Comparison of ENCODE assay signal across 15 cellular contexts in genomic region chr15:48469271-48469670, GRCh38.
DNase-seq lines count a peak whose midpoint lies in the region; ATAC-seq and TF ChIP-seq lines count a peak whose summit lies in the region.
"Had no signal": no experiment of that assay in that cellular context is flagged by ENCODE, and none has a peak within 500 bp of the region (broad histone marks: within the 10 kb centered on the region; RNA-seq: fewer than 3 reads in every experiment).

No MANE protein-coding gene starts in this region.

- 89% methylated on average over 3 of the region's 6 CpGs for WGBS in mesenchymal stem cell
- WGBS in tibial nerve, 2 donors: 59 to 75% methylated on average over 6 of the region's 6 CpGs

- no peak overlapping the region for H2BK15ac ChIP-seq in mesenchymal stem cell (ENCODE audit: low read depth, poor library complexity, severe bottlenecking)

- H3K23ac ChIP-seq in mesenchymal stem cell (ENCODE audit: low read length in 2 of 2): no peak overlapping the region

- no peak overlapping the region for H3K18ac ChIP-seq in mesenchymal stem cell (ENCODE audit: low read depth in 1 of 2, low read length in 2 of 2)

- H3K9ac ChIP-seq in mesenchymal stem cell (ENCODE audit: low read length): no peak overlapping the region

- DNase-seq in SJSA1 (ENCODE audit: low read depth in 1 of 2, low spot score in 2 of 2): peak; percentile 48 to 62
- no peak for DNase-seq in endothelial cell (ENCODE audit: low spot score)
- DNase-seq in mesenchymal stem cell: peak; percentile 20
- DNase-seq in tibial nerve (ENCODE audit: low spot score in 2 of 2): no peak
- no peak for DNase-seq in naive thymus-derived CD4-positive, alpha-beta T cell
- no peak for DNase-seq in H7
- no peak for DNase-seq in NCI-H2196 (lab: John Stamatoyannopoulos, UW; ENCODE audit: unreplicated experiment)
- DNase-seq: CD8-positive, alpha-beta memory T cell; H9; NCI-H1417; NCI-H2029; NCI-H2171 treated with DMSO at 0.1 percent for 48 hours; NCI-H510A treated with DMSO at 0.1 percent for 48 hours; Peyer's patch; Right ventricle myocardium superior had no signal

- H2AK5ac ChIP-seq in mesenchymal stem cell (ENCODE audit: low read length, severe bottlenecking): no peak overlapping the region

- no peak overlapping the region for H3K4ac ChIP-seq in mesenchymal stem cell (ENCODE audit: low read depth in 1 of 2, low read length in 2 of 2)

- H3K27ac ChIP-seq in SJSA1: peak overlapping the region; percentile 62
- peak overlapping the region; percentile 60 for H3K27ac ChIP-seq in mesenchymal stem cell (ENCODE audit: low read length, poor library complexity, severe bottlenecking)
- H3K27ac ChIP-seq in tibial nerve: peak overlapping the region in 3 of 4 donors; percentile 10 to 64 (median 62)
- no peak overlapping the region for H3K27ac ChIP-seq in naive thymus-derived CD4-positive, alpha-beta T cell (ENCODE audit: low read depth, low read length)
- H3K27ac ChIP-seq: Peyer's patch had no signal

- H2BK5ac ChIP-seq in mesenchymal stem cell (ENCODE audit: low read depth, low read length, poor library complexity, severe bottlenecking): no peak overlapping the region

- H3K36me3 ChIP-seq in SJSA1 (peaks cover 97% of the 10 kb centered on the region), mesenchymal stem cell (ENCODE audit: control insufficient read depth in 1 of 2, insufficient read depth in 2 of 2, low read depth in 1 of 2, low read length in 2 of 2) (peaks cover 23 to 96% of the 10 kb centered on the region in 2 experiments), tibial nerve (peaks cover 0 to 98% (median 0%) of the 10 kb centered on the region in 3 donors), H7 (replicated peaks; ENCODE audit: control insufficient read depth, insufficient read depth, low read length) (no peaks in the 10 kb centered on the region)
- H3K36me3 ChIP-seq in naive thymus-derived CD4-positive, alpha-beta T cell (ENCODE audit: control insufficient read depth in 2 of 3, insufficient read depth in 3 of 3, low read length in 3 of 3): no peaks in the 10 kb centered on the region

- H3K27ac Mint-ChIP-seq in endothelial cell (ENCODE audit: unreplicated experiment): no peak overlapping the region
- no peak overlapping the region for H3K27ac Mint-ChIP-seq in naive thymus-derived CD4-positive, alpha-beta T cell
- H3K27ac Mint-ChIP-seq: H9 had no signal

- no peak for TF ChIP-seq EP300 in tibial nerve (IDR thresholded peaks at IDR 0.05)

- CTCF ChIA-PET in naive thymus-derived CD4-positive, alpha-beta T cell (lab: Charles Lee): no interaction called here

- no peak for TF ChIP-seq POLR2A in tibial nerve (IDR thresholded peaks at IDR 0.05)

- H3K36me3 Mint-ChIP-seq in endothelial cell (ENCODE audit: low read depth, unreplicated experiment): peaks cover 14% of the 10 kb centered on the region
- H3K36me3 Mint-ChIP-seq in naive thymus-derived CD4-positive, alpha-beta T cell: no peaks in the 10 kb centered on the region
- H3K36me3 Mint-ChIP-seq: CD8-positive, alpha-beta memory T cell had no signal

- TF ChIP-seq CTCF in endothelial cell (IDR thresholded peaks at IDR 0.05; ENCODE audit: unreplicated experiment) (no peak), tibial nerve (IDR thresholded peaks at IDR 0.05) (no peak)

- H2AFZ ChIP-seq in mesenchymal stem cell (ENCODE audit: low read depth, low read length): no peak overlapping the region

- H3K14ac ChIP-seq in mesenchymal stem cell (ENCODE audit: low read length in 2 of 2): no peak overlapping the region

- ATAC-seq in naive thymus-derived CD4-positive, alpha-beta T cell: no peak

- no peak overlapping the region for H3K4me3 ChIP-seq in SJSA1
- H3K4me3 ChIP-seq in mesenchymal stem cell (ENCODE audit: insufficient read depth in 1 of 2, low read depth in 1 of 2, low read length in 2 of 2): no peak overlapping the region
- no peak overlapping the region for H3K4me3 ChIP-seq in tibial nerve
- H3K4me3 ChIP-seq in naive thymus-derived CD4-positive, alpha-beta T cell (ENCODE audit: low read length): no peak overlapping the region
- no peak overlapping the region for H3K4me3 ChIP-seq in H7 (ENCODE audit: insufficient read depth, low read depth, low read length)
- H3K4me3 ChIP-seq: Peyer's patch had no signal

- peak overlapping the region; percentile 19 for H3K4me3 Mint-ChIP-seq in endothelial cell (ENCODE audit: unreplicated experiment)
- H3K4me3 Mint-ChIP-seq in naive thymus-derived CD4-positive, alpha-beta T cell: no peak overlapping the region
- H3K4me3 Mint-ChIP-seq: CD8-positive, alpha-beta memory T cell; H9 had no signal

- peaks cover 4% of the 10 kb centered on the region for H3K27me3 Mint-ChIP-seq in endothelial cell (ENCODE audit: unreplicated experiment)
- H3K27me3 Mint-ChIP-seq in naive thymus-derived CD4-positive, alpha-beta T cell: no peaks in the 10 kb centered on the region

- intact Hi-C loops in naive thymus-derived CD4-positive, alpha-beta T cell (cut with micrococcal nuclease): no loop called here

- H3K4me1 Mint-ChIP-seq in endothelial cell (ENCODE audit: unreplicated experiment): no peaks in the 10 kb centered on the region
- H3K4me1 Mint-ChIP-seq in naive thymus-derived CD4-positive, alpha-beta T cell: peaks cover 0 to 5% (median 0%) of the 10 kb centered on the region in 7 donors
- H3K4me1 Mint-ChIP-seq: CD8-positive, alpha-beta memory T cell had no signal

- H2BK120ac ChIP-seq in mesenchymal stem cell (ENCODE audit: low read depth, low read length): no peak overlapping the region

- H3K9me3 ChIP-seq in SJSA1 (replicated peaks): no peaks in the 10 kb centered on the region
- no peaks in the 10 kb centered on the region for H3K9me3 ChIP-seq in mesenchymal stem cell (ENCODE audit: control insufficient read depth, low read length)
- H3K9me3 ChIP-seq in tibial nerve: no peaks in the 10 kb centered on the region
- H3K9me3 ChIP-seq in naive thymus-derived CD4-positive, alpha-beta T cell (ENCODE audit: control insufficient read depth in 2 of 3, low read length in 3 of 3): no peaks in the 10 kb centered on the region
- H3K9me3 ChIP-seq: Peyer's patch had no signal

- no peak overlapping the region for H2BK12ac ChIP-seq in mesenchymal stem cell (ENCODE audit: low read length in 2 of 2)

- peaks cover 9% of the 10 kb centered on the region for H3K79me1 ChIP-seq in mesenchymal stem cell (replicated peaks; ENCODE audit: low read length, poor library complexity, severe bottlenecking)

- POLR2A ChIA-PET in naive thymus-derived CD4-positive, alpha-beta T cell (lab: Charles Lee): no interaction called here

- H3K4me1 ChIP-seq in SJSA1 (replicated peaks): peaks cover 24% of the 10 kb centered on the region
- peaks cover 6% of the 10 kb centered on the region for H3K4me1 ChIP-seq in mesenchymal stem cell (ENCODE audit: control insufficient read depth, insufficient read depth, low read depth, low read length)
- H3K4me1 ChIP-seq in tibial nerve: peaks cover 0 to 20% (median 0%) of the 10 kb centered on the region in 4 donors
- H3K4me1 ChIP-seq in naive thymus-derived CD4-positive, alpha-beta T cell (ENCODE audit: control insufficient read depth in 2 of 2, insufficient read depth in 2 of 2, low read length in 2 of 2): no peaks in the 10 kb centered on the region
- H3K4me1 ChIP-seq: Peyer's patch had no signal

- no peaks in the 10 kb centered on the region for H3K27me3 ChIP-seq in SJSA1 (replicated peaks)
- no peaks in the 10 kb centered on the region for H3K27me3 ChIP-seq in mesenchymal stem cell (ENCODE audit: control insufficient read depth in 1 of 2, insufficient read depth in 1 of 2, low read length in 2 of 2)
- no peaks in the 10 kb centered on the region for H3K27me3 ChIP-seq in tibial nerve
- no peaks in the 10 kb centered on the region for H3K27me3 ChIP-seq in naive thymus-derived CD4-positive, alpha-beta T cell (ENCODE audit: control insufficient read depth in 2 of 2, insufficient read depth in 2 of 2, low read length in 2 of 2)
- H3K27me3 ChIP-seq in H7 (ENCODE audit: control insufficient read depth, insufficient read depth, low read length): no peaks in the 10 kb centered on the region
- H3K27me3 ChIP-seq: Peyer's patch had no signal

- H4K91ac ChIP-seq in mesenchymal stem cell (ENCODE audit: low read length): no peak overlapping the region

- no peaks in the 10 kb centered on the region for H3K9me3 Mint-ChIP-seq in endothelial cell (ENCODE audit: unreplicated experiment)
- no peaks in the 10 kb centered on the region for H3K9me3 Mint-ChIP-seq in naive thymus-derived CD4-positive, alpha-beta T cell
- H3K9me3 Mint-ChIP-seq: CD8-positive, alpha-beta memory T cell; H9 had no signal

- no peak overlapping the region for H3K4me2 ChIP-seq in mesenchymal stem cell (ENCODE audit: low read length, poor library complexity, severe bottlenecking)

- no peak overlapping the region for H4K8ac ChIP-seq in mesenchymal stem cell (ENCODE audit: low read length)

Comparison
In these comparisons a context has a peak if more than half of its experiments do, and no peak if none do; other contexts are left out.
1. DNase-seq: peak in SJSA1 (2 of 2) and mesenchymal stem cell (single experiment); none in endothelial cell (single experiment), tibial nerve (0 of 2), naive thymus-derived CD4-positive, alpha-beta T cell (0 of 9), H7 (single experiment) and NCI-H2196 (single experiment).